17 cellular contexts compared by ENCODE assay signal in genomic region chr1:15911927-15912326, GRCh38.
DNase-seq lines count a peak whose midpoint lies in the region; ATAC-seq and TF ChIP-seq lines count a peak whose summit lies in the region.
"Had no signal": no experiment of that assay in that cellular context is flagged by ENCODE, and none has a peak within 500 bp of the region (broad histone marks: within the 10 kb centered on the region; RNA-seq: fewer than 3 reads in every experiment).

No MANE protein-coding gene starts in this region.

- H3K4me1 Mint-ChIP-seq in stimulated activated memory B cell treated with anti-CD40 and anti-IgM and Interleukin-4, amounts not matched to agents 10 μg/mL and 1 μg/mL and 100 μg/mL, for 72 hours = peaks cover 15% of the 10 kb centered on the region

- H3K27ac ChIP-seq in PC-9 (no peak overlapping the region), esophagus (ENCODE audit: low read depth in 2 of 2, low read length in 1 of 2) (peak overlapping the region; percentile 41 to 60), prostate gland (no peak overlapping the region), mesenchymal stem cell (ENCODE audit: low read length, poor library complexity, severe bottlenecking) (no peak overlapping the region)

- H3K9ac ChIP-seq in mesenchymal stem cell (ENCODE audit: low read length) = no peak overlapping the region

- POLR2A ChIA-PET in PC-9 (lab: Charles Lee; ENCODE audit: unreplicated experiment) = interaction anchor here (0.6 kb wide), 1 partner anchor 35 kb away, joined by 3 read pairs; no protein-coding TSS in a partner anchor

- H3K27me3 ChIP-seq in PC-9 (ENCODE audit: insufficient read depth, low read depth) = no peaks in the 10 kb centered on the region
- no peaks in the 10 kb centered on the region for H3K27me3 ChIP-seq in esophagus (ENCODE audit: control insufficient read depth in 1 of 2, insufficient read depth in 2 of 2, low read length in 2 of 2)
- no peaks in the 10 kb centered on the region for H3K27me3 ChIP-seq in prostate gland (replicated peaks; ENCODE audit: insufficient read depth)
- H3K27me3 ChIP-seq in mesenchymal stem cell (ENCODE audit: control insufficient read depth in 1 of 2, insufficient read depth in 1 of 2, low read length in 2 of 2) = no peaks in the 10 kb centered on the region

- no peak overlapping the region for H3K27ac Mint-ChIP-seq in stimulated activated memory B cell treated with anti-CD40 and anti-IgM and Interleukin-4, amounts not matched to agents 10 μg/mL and 1 μg/mL and 100 μg/mL, for 72 hours
- H3K27ac Mint-ChIP-seq: IgD-negative memory B cell had no signal

- no peak overlapping the region for H4K8ac ChIP-seq in mesenchymal stem cell (ENCODE audit: low read length)

- H3K23ac ChIP-seq in mesenchymal stem cell (ENCODE audit: low read length in 2 of 2) = no peak overlapping the region

- no peak overlapping the region for H2BK12ac ChIP-seq in mesenchymal stem cell (ENCODE audit: low read length in 2 of 2)

- peaks cover under 1% of the 10 kb centered on the region; the same call in 1 of the 2 replicates for H4K20me1 ChIP-seq in PC-9 (ENCODE audit: insufficient read depth)

- H3K36me3 ChIP-seq in PC-9 (ENCODE audit: low read depth) (peaks cover 24% of the 10 kb centered on the region), esophagus (ENCODE audit: control insufficient read depth in 2 of 2, insufficient read depth in 2 of 2, low read length in 1 of 2) (no peaks in the 10 kb centered on the region), prostate gland (no peaks in the 10 kb centered on the region), mesenchymal stem cell (ENCODE audit: control insufficient read depth in 1 of 2, insufficient read depth in 2 of 2, low read depth in 1 of 2, low read length in 2 of 2) (peaks cover 10 to 52% of the 10 kb centered on the region in 2 experiments)

- H3F3A ChIP-seq in PC-9 (ENCODE audit: insufficient read depth, low read depth) = peaks cover 26% of the 10 kb centered on the region; the same call in 1 of the 2 replicates

- intact Hi-C loops in PC-9 (cut with micrococcal nuclease; ENCODE audit: unreplicated experiment) = no loop called here
- intact Hi-C loops in prostate gland (cut with DNase I) = no loop called here

- H3K4me3 Mint-ChIP-seq in stimulated activated memory B cell treated with anti-CD40 and anti-IgM and Interleukin-4, amounts not matched to agents 10 μg/mL and 1 μg/mL and 100 μg/mL, for 72 hours = no peak overlapping the region
- H3K4me3 Mint-ChIP-seq: IgD-negative memory B cell had no signal

- H3K79me2 ChIP-seq in PC-9 (ENCODE audit: low read depth) = peaks cover 74% of the 10 kb centered on the region

- no peaks in the 10 kb centered on the region for H3K9me3 ChIP-seq in PC-9 (ENCODE audit: insufficient read depth, low read depth)
- H3K9me3 ChIP-seq in esophagus (ENCODE audit: control insufficient read depth in 2 of 2, insufficient read depth in 1 of 2, low read depth in 1 of 2, low read length in 1 of 2) = no peaks in the 10 kb centered on the region
- H3K9me3 ChIP-seq in prostate gland = no peaks in the 10 kb centered on the region
- H3K9me3 ChIP-seq in mesenchymal stem cell (ENCODE audit: control insufficient read depth, low read length) = no peaks in the 10 kb centered on the region

- H3K4me2 ChIP-seq in PC-9 (peak overlapping the region; percentile 12; the same call in 1 of the 2 replicates), mesenchymal stem cell (ENCODE audit: low read length, poor library complexity, severe bottlenecking) (no peak overlapping the region)

- H3K4me3 ChIP-seq in PC-9 (no peak overlapping the region), esophagus (ENCODE audit: low read depth in 1 of 2, low read length in 2 of 2) (no peak overlapping the region), prostate gland (no peak overlapping the region), mesenchymal stem cell (ENCODE audit: insufficient read depth in 1 of 2, low read depth in 1 of 2, low read length in 2 of 2) (no peak overlapping the region)

- H3K18ac ChIP-seq in mesenchymal stem cell (ENCODE audit: low read depth in 1 of 2, low read length in 2 of 2) = no peak overlapping the region

- no peak overlapping the region for H3K14ac ChIP-seq in mesenchymal stem cell (ENCODE audit: low read length in 2 of 2)

- TF ChIP-seq EP300 in Ishikawa (IDR thresholded peaks at IDR 0.05; ENCODE audit: borderline replicate concordance) = no peak

- H3K4me1 ChIP-seq in PC-9 (replicated peaks; ENCODE audit: insufficient read depth) (peaks cover 12% of the 10 kb centered on the region), esophagus (ENCODE audit: control insufficient read depth in 2 of 2, insufficient read depth in 2 of 2, low read length in 1 of 2) (no peaks in the 10 kb centered on the region), prostate gland (replicated peaks) (peaks cover 3% of the 10 kb centered on the region), mesenchymal stem cell (ENCODE audit: control insufficient read depth, insufficient read depth, low read depth, low read length) (peaks cover 6% of the 10 kb centered on the region)

- no peak overlapping the region for H2AK5ac ChIP-seq in mesenchymal stem cell (ENCODE audit: low read length, severe bottlenecking)

- H4K91ac ChIP-seq in mesenchymal stem cell (ENCODE audit: low read length) = no peak overlapping the region

- BruUV-seq in PC-9 (replicated peaks; lab: Mats Ljungman, UMichigan) = no TSS peak

- peaks cover 56% of the 10 kb centered on the region for H3K36me3 Mint-ChIP-seq in stimulated activated memory B cell treated with anti-CD40 and anti-IgM and Interleukin-4, amounts not matched to agents 10 μg/mL and 1 μg/mL and 100 μg/mL, for 72 hours

- no peaks in the 10 kb centered on the region for H3K9me2 ChIP-seq in PC-9 (ENCODE audit: insufficient read depth)

- CTCF ChIA-PET in PC-9 (lab: Charles Lee) = interaction anchor here (0.6 kb wide), 1 partner anchor 22 kb away, joined by 7 read pairs; no protein-coding TSS in a partner anchor

- H3K9me3 Mint-ChIP-seq in stimulated activated memory B cell treated with anti-CD40 and anti-IgM and Interleukin-4, amounts not matched to agents 10 μg/mL and 1 μg/mL and 100 μg/mL, for 72 hours = no peaks in the 10 kb centered on the region
- H3K9me3 Mint-ChIP-seq: IgD-negative memory B cell had no signal

- H2BK5ac ChIP-seq in mesenchymal stem cell (ENCODE audit: low read depth, low read length, poor library complexity, severe bottlenecking) = no peak overlapping the region

- DNase-seq in PC-9 = peak; percentile 44 to 83
- peak; percentile 26 for DNase-seq in prostate gland (ENCODE audit: low spot score)
- no peak for DNase-seq in NCI-H1930 (lab: John Stamatoyannopoulos, UW)
- DNase-seq in mesenchymal stem cell = no peak
- DNase-seq: AML-193, COR-L47, DMS153, GDM1, NCI-H1105 treated with DMSO at 0.1 percent for 48 hours, NCI-H1694, NCI-H2227 treated with DMSO at 0.1 percent for 48 hours, NCI-H510A treated with DMSO at 0.1 percent for 48 hours, NCI-H774 had no signal

- no peak for TF ChIP-seq POLR2A in prostate gland (IDR thresholded peaks at IDR 0.05)

- H3K27me3 Mint-ChIP-seq in stimulated activated memory B cell treated with anti-CD40 and anti-IgM and Interleukin-4, amounts not matched to agents 10 μg/mL and 1 μg/mL and 100 μg/mL, for 72 hours = no peaks in the 10 kb centered on the region
- H3K27me3 Mint-ChIP-seq: IgD-negative memory B cell had no signal

- TF ChIP-seq RAD21 in Ishikawa (IDR thresholded peaks at IDR 0.05; ENCODE audit: low read depth) = no peak

- no peak for ATAC-seq in stimulated activated memory B cell treated with anti-CD40 and anti-IgM and Interleukin-4, amounts not matched to agents 10 μg/mL and 1 μg/mL and 100 μg/mL, for 72 hours

- H2BK15ac ChIP-seq in mesenchymal stem cell (ENCODE audit: low read depth, poor library complexity, severe bottlenecking) = no peak overlapping the region

- TF ChIP-seq CTCF in PC-9 (conservative IDR thresholded peaks at IDR 0.05) (no peak), prostate gland (IDR thresholded peaks at IDR 0.05) (no peak)

- H2BK120ac ChIP-seq in mesenchymal stem cell (ENCODE audit: low read depth, low read length) = no peak overlapping the region

- no peak overlapping the region for H3K4ac ChIP-seq in mesenchymal stem cell (ENCODE audit: low read depth in 1 of 2, low read length in 2 of 2)

- 48 to 50% methylated on average over 2 of the region's 2 CpGs for WGBS in esophagus, 2 donors
- WGBS in prostate gland = 47% methylated on average over 2 of the region's 2 CpGs
- 95% methylated on average over 2 of the region's 2 CpGs for WGBS in mesenchymal stem cell

- H2AFZ ChIP-seq in PC-9 = no peak overlapping the region
- no peak overlapping the region for H2AFZ ChIP-seq in mesenchymal stem cell (ENCODE audit: low read depth, low read length)

- peaks cover 26% of the 10 kb centered on the region for H3K79me1 ChIP-seq in mesenchymal stem cell (replicated peaks; ENCODE audit: low read length, poor library complexity, severe bottlenecking)

TF ChIP-seq in Ishikawa, 13 proteins besides CTCF, POLR2A, EP300 and RAD21:
- TF ChIP-seq TAF1 (IDR thresholded peaks at IDR 0.05; ENCODE audit: low read depth) (no peak), MAX (IDR thresholded peaks at IDR 0.05) (0 out of 2 replicates have a peak, but pooled peaks have one; percentile 18)

Comparison
In these comparisons a context has a peak if more than half of its experiments do, and no peak if none do; other contexts are left out.
1. DNase-seq: peak in PC-9 (2 of 2) and prostate gland (single experiment); none in NCI-H1930 (0 of 2) and mesenchymal stem cell (single experiment).
2. H3K27ac ChIP-seq: peak in esophagus (2 of 2); none in PC-9 (single experiment), prostate gland (0 of 2) and mesenchymal stem cell (single experiment).